ENCODE assay signal across 13 cellular contexts in genomic region chr1:174222166-174222949, GRCh38.
DNase-seq lines count a peak whose midpoint lies in the region; ATAC-seq and TF ChIP-seq lines count a peak whose summit lies in the region.
"Had no signal": no experiment of that assay in that cellular context is flagged by ENCODE, and none has a peak within 500 bp of the region (broad histone marks: within the 10 kb centered on the region; RNA-seq: fewer than 3 reads in every experiment).

No MANE protein-coding gene starts in this region.

- H3K27me3 ChIP-seq in fibroblast of lung (ENCODE audit: control insufficient read depth, insufficient read depth, low read length): no peaks in the 10 kb centered on the region
- no peaks in the 10 kb centered on the region for H3K27me3 ChIP-seq in vagina
- H3K27me3 ChIP-seq: BE2C, transverse colon had no signal

- H3K9ac ChIP-seq in fibroblast of lung (ENCODE audit: insufficient read depth, low read length): no peak overlapping the region

- H3K36me3 ChIP-seq in fibroblast of lung (ENCODE audit: control insufficient read depth, insufficient read depth, low read length) (no peaks in the 10 kb centered on the region), vagina (peaks cover 0 to 11% of the 10 kb centered on the region in 2 donors)
- H3K36me3 ChIP-seq: BE2C had no signal

- no peak overlapping the region for H3K27ac ChIP-seq in fibroblast of lung (ENCODE audit: insufficient read depth, low read length)
- no peak overlapping the region for H3K27ac ChIP-seq in vagina
- H3K27ac ChIP-seq: transverse colon had no signal

- no peaks in the 10 kb centered on the region for H4K20me1 ChIP-seq in fibroblast of lung (ENCODE audit: control insufficient read depth, extremely low read depth, insufficient read depth, low read length)

- TF ChIP-seq CTCF in fibroblast of lung (conservative IDR thresholded peaks at IDR 0.05 in 1 of 2, IDR thresholded peaks at IDR 0.05 in 1 of 2; ENCODE audit: low read depth in 1 of 2, low read length in 2 of 2) (no peak), vagina (IDR thresholded peaks at IDR 0.05) (no peak)

- no peak overlapping the region for H2AFZ ChIP-seq in fibroblast of lung (ENCODE audit: low read length)

- peak; percentile 97 for ATAC-seq in activated naive CD4-positive, alpha-beta T cell treated with anti-CD3 and anti-CD28 coated beads, Interleukin-2, amount 50 U/mL, for 72 hours
- peak; percentile 78 for ATAC-seq in stimulated activated naive CD8-positive, alpha-beta T cell treated with anti-CD3 and anti-CD28 coated beads, Interleukin-15, amount 100 ng/mL, for 72 hours
- no peak for ATAC-seq in SK-N-SH treated with all-trans-retinoic acid at 6 μM for 48 hours
- ATAC-seq: natural killer cell had no signal

- H3K4me3 Mint-ChIP-seq in activated naive CD4-positive, alpha-beta T cell treated with anti-CD3 and anti-CD28 coated beads for 36 hours: no peak overlapping the region
- no peak overlapping the region for H3K4me3 Mint-ChIP-seq in stimulated activated naive CD8-positive, alpha-beta T cell treated with anti-CD3 and anti-CD28 coated beads, Interleukin-15, amount 100 ng/mL, for 72 hours
- no peak overlapping the region for H3K4me3 Mint-ChIP-seq in activated CD4-positive, alpha-beta T cell treated with anti-CD3 and anti-CD28 coated beads, Interleukin-2, amount 10 ng/mL, durations not matched to agents 7 days and 5 days
- H3K4me3 Mint-ChIP-seq: brain, natural killer cell had no signal

- CTCF ChIA-PET in activated naive CD4-positive, alpha-beta T cell treated with anti-CD3 and anti-CD28 coated beads for 36 hours (lab: Charles Lee): interaction anchor here (0.6 to 1.1 kb wide), 3 partner anchors 40 to 626 kb away, joined by 3 to 4 read pairs (median 3); no protein-coding TSS in a partner anchor
- CTCF ChIA-PET in activated CD4-positive, alpha-beta T cell treated with anti-CD3 and anti-CD28 coated beads, Interleukin-2, amount 10 ng/mL, durations not matched to agents 7 days and 5 days (lab: Charles Lee): interaction anchor here (0.9 kb wide), 1 partner anchor 22 kb away, joined by 3 read pairs; no protein-coding TSS in a partner anchor

- H3K4me1 Mint-ChIP-seq in activated naive CD4-positive, alpha-beta T cell treated with anti-CD3 and anti-CD28 coated beads for 36 hours (ENCODE audit: low read depth): peaks cover 10% of the 10 kb centered on the region
- H3K4me1 Mint-ChIP-seq in stimulated activated naive CD8-positive, alpha-beta T cell treated with anti-CD3 and anti-CD28 coated beads, Interleukin-15, amount 100 ng/mL, for 72 hours: peaks cover 8% of the 10 kb centered on the region
- H3K4me1 Mint-ChIP-seq in activated CD4-positive, alpha-beta T cell treated with anti-CD3 and anti-CD28 coated beads, Interleukin-2, amount 10 ng/mL, durations not matched to agents 7 days and 5 days: peaks cover 12% of the 10 kb centered on the region
- H3K4me1 Mint-ChIP-seq: brain had no signal

- no peak for TF ChIP-seq POLR2A in vagina (IDR thresholded peaks at IDR 0.05)

- H3K27me3 Mint-ChIP-seq in activated naive CD4-positive, alpha-beta T cell treated with anti-CD3 and anti-CD28 coated beads for 36 hours (ENCODE audit: low read depth): no peaks in the 10 kb centered on the region
- H3K27me3 Mint-ChIP-seq in stimulated activated naive CD8-positive, alpha-beta T cell treated with anti-CD3 and anti-CD28 coated beads, Interleukin-15, amount 100 ng/mL, for 72 hours: no peaks in the 10 kb centered on the region
- H3K27me3 Mint-ChIP-seq in activated CD4-positive, alpha-beta T cell treated with anti-CD3 and anti-CD28 coated beads, Interleukin-2, amount 10 ng/mL, durations not matched to agents 7 days and 5 days: no peaks in the 10 kb centered on the region
- H3K27me3 Mint-ChIP-seq: brain had no signal

- H3K9me3 ChIP-seq in fibroblast of lung (ENCODE audit: control insufficient read depth, insufficient read depth, low read depth, low read length): no peaks in the 10 kb centered on the region
- H3K9me3 ChIP-seq in vagina: no peaks in the 10 kb centered on the region
- H3K9me3 ChIP-seq: BE2C, transverse colon had no signal

- POLR2A ChIA-PET in activated CD4-positive, alpha-beta T cell treated with anti-CD3 and anti-CD28 coated beads, Interleukin-2, amount 10 ng/mL, durations not matched to agents 7 days and 5 days (lab: Charles Lee): no interaction called here

- H3K9me3 Mint-ChIP-seq in activated naive CD4-positive, alpha-beta T cell treated with anti-CD3 and anti-CD28 coated beads, Interleukin-2, amount 50 U/mL, for 72 hours: peaks cover 3 to 4% of the 10 kb centered on the region in 2 donors
- peaks cover 3% of the 10 kb centered on the region for H3K9me3 Mint-ChIP-seq in activated naive CD4-positive, alpha-beta T cell treated with anti-CD3 and anti-CD28 coated beads for 36 hours
- peaks cover 0 to 5% of the 10 kb centered on the region in 2 donors for H3K9me3 Mint-ChIP-seq in stimulated activated naive CD8-positive, alpha-beta T cell treated with anti-CD3 and anti-CD28 coated beads, Interleukin-15, amount 100 ng/mL, for 72 hours
- H3K9me3 Mint-ChIP-seq in activated CD4-positive, alpha-beta T cell treated with anti-CD3 and anti-CD28 coated beads, Interleukin-2, amount 10 ng/mL, durations not matched to agents 7 days and 5 days: peaks cover 4% of the 10 kb centered on the region
- H3K9me3 Mint-ChIP-seq: natural killer cell had no signal

- H3K27ac Mint-ChIP-seq in activated naive CD4-positive, alpha-beta T cell treated with anti-CD3 and anti-CD28 coated beads, Interleukin-2, amount 50 U/mL, for 72 hours: peak overlapping the region; percentile 47 to 76
- H3K27ac Mint-ChIP-seq in activated naive CD4-positive, alpha-beta T cell treated with anti-CD3 and anti-CD28 coated beads for 36 hours: no peak overlapping the region
- no peak overlapping the region for H3K27ac Mint-ChIP-seq in stimulated activated naive CD8-positive, alpha-beta T cell treated with anti-CD3 and anti-CD28 coated beads, Interleukin-15, amount 100 ng/mL, for 72 hours
- H3K27ac Mint-ChIP-seq in activated CD4-positive, alpha-beta T cell treated with anti-CD3 and anti-CD28 coated beads, Interleukin-2, amount 10 ng/mL, durations not matched to agents 7 days and 5 days: no peak overlapping the region
- H3K27ac Mint-ChIP-seq: brain, natural killer cell had no signal

- intact Hi-C loops in activated naive CD4-positive, alpha-beta T cell treated with anti-CD3 and anti-CD28 coated beads for 36 hours (cut with micrococcal nuclease): no loop called here
- intact Hi-C loops in vagina (cut with DNase I): no loop called here

- H3K4me3 ChIP-seq in fibroblast of lung (replicated peaks in 1 of 4; ENCODE audit: control extremely low read depth in 1 of 4, insufficient read depth in 1 of 4, low read depth in 3 of 4, low read length in 4 of 4): no peak overlapping the region
- H3K4me3 ChIP-seq in vagina: no peak overlapping the region
- H3K4me3 ChIP-seq: transverse colon had no signal

- no peaks in the 10 kb centered on the region for H3K79me2 ChIP-seq in fibroblast of lung (ENCODE audit: control insufficient read depth, insufficient read depth, low read length)

- peaks cover 11 to 37% of the 10 kb centered on the region in 2 donors for H3K36me3 Mint-ChIP-seq in activated naive CD4-positive, alpha-beta T cell treated with anti-CD3 and anti-CD28 coated beads, Interleukin-2, amount 50 U/mL, for 72 hours
- peaks cover 18% of the 10 kb centered on the region for H3K36me3 Mint-ChIP-seq in activated naive CD4-positive, alpha-beta T cell treated with anti-CD3 and anti-CD28 coated beads for 36 hours (ENCODE audit: low read depth)
- H3K36me3 Mint-ChIP-seq in activated CD4-positive, alpha-beta T cell treated with anti-CD3 and anti-CD28 coated beads, Interleukin-2, amount 10 ng/mL, durations not matched to agents 7 days and 5 days (ENCODE audit: low read depth): peaks cover 37% of the 10 kb centered on the region
- H3K36me3 Mint-ChIP-seq: natural killer cell had no signal

- H3K4me2 ChIP-seq in fibroblast of lung (ENCODE audit: extremely low read depth, insufficient read depth, low read length): no peak overlapping the region

- H3K4me1 ChIP-seq in fibroblast of lung (ENCODE audit: control insufficient read depth, extremely low read depth, insufficient read depth, low read length) (no peaks in the 10 kb centered on the region), vagina (no peaks in the 10 kb centered on the region)
- H3K4me1 ChIP-seq: BE2C had no signal

- DNase-seq in activated naive CD4-positive, alpha-beta T cell treated with anti-CD3 and anti-CD28 coated beads, Interleukin-2, amount 50 U/mL, for 72 hours (ENCODE audit: low spot score in 2 of 2): no peak
- no peak for DNase-seq in activated naive CD4-positive, alpha-beta T cell treated with anti-CD3 and anti-CD28 coated beads for 36 hours
- peak; percentile 46 for DNase-seq in RPMI7951 (ENCODE audit: low read depth)
- peak; percentile 56 to 91 for DNase-seq in fibroblast of lung (ENCODE audit: low read depth in 2 of 2)
- DNase-seq in stimulated activated naive CD8-positive, alpha-beta T cell treated with anti-CD3 and anti-CD28 coated beads, Interleukin-15, amount 100 ng/mL, for 72 hours: no peak
- no peak for DNase-seq in vagina (ENCODE audit: extremely low spot score in 2 of 2)
- DNase-seq in activated CD4-positive, alpha-beta T cell treated with anti-CD3 and anti-CD28 coated beads, Interleukin-2, amount 10 ng/mL, durations not matched to agents 7 days and 5 days: no peak
- DNase-seq: BE2C, DND-41, natural killer cell, transverse colon had no signal

TF ChIP-seq in SK-N-SH treated with all-trans-retinoic acid at 6 μM for 48 hours, 23 proteins besides CTCF, POLR2A, EP300 and RAD21 (continues in another document):
- TF ChIP-seq CSRNP3 (CRISPR knock-in tag; IDR thresholded peaks at IDR 0.05): no peak
- no peak for TF ChIP-seq ESRRG (CRISPR knock-in tag; IDR thresholded peaks at IDR 0.05)

Comparison
In these comparisons a context has a peak if more than half of its experiments do, and no peak if none do; other contexts are left out.
1. H3K27ac Mint-ChIP-seq: peak in activated naive CD4-positive, alpha-beta T cell treated with anti-CD3 and anti-CD28 coated beads, Interleukin-2, amount 50 U/mL, for 72 hours (2 of 2); none in activated naive CD4-positive, alpha-beta T cell treated with anti-CD3 and anti-CD28 coated beads for 36 hours (single experiment), stimulated activated naive CD8-positive, alpha-beta T cell treated with anti-CD3 and anti-CD28 coated beads, Interleukin-15, amount 100 ng/mL, for 72 hours (0 of 2) and activated CD4-positive, alpha-beta T cell treated with anti-CD3 and anti-CD28 coated beads, Interleukin-2, amount 10 ng/mL, durations not matched to agents 7 days and 5 days (single experiment).
2. DNase-seq: peak in RPMI7951 (single experiment) and fibroblast of lung (2 of 2); none in activated naive CD4-positive, alpha-beta T cell treated with anti-CD3 and anti-CD28 coated beads, Interleukin-2, amount 50 U/mL, for 72 hours (0 of 2), activated naive CD4-positive, alpha-beta T cell treated with anti-CD3 and anti-CD28 coated beads for 36 hours (single experiment), stimulated activated naive CD8-positive, alpha-beta T cell treated with anti-CD3 and anti-CD28 coated beads, Interleukin-15, amount 100 ng/mL, for 72 hours (0 of 2), vagina (0 of 2) and activated CD4-positive, alpha-beta T cell treated with anti-CD3 and anti-CD28 coated beads, Interleukin-2, amount 10 ng/mL, durations not matched to agents 7 days and 5 days (single experiment).